In the genomic region with DNA sequence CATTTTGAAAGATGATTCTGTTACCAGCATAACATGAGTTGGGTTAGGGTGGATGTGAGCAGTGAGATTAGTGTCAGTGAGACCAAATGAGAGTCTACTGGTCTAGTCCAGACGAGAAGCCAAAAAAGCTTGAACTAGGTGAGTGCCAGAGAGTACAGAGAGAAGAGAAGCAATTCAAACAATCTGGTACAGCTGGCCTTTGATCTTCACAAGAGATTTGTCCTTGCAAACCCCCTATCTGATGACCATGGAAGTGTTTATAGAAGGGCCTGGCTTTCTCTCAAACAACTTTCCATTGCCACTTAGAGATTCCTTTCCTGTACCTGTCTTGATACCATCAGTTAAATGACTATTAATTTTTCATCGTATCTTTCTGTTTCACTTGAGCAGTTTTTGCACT, we compare ENCODE assay signal across 1 cellular context.
A peak's percentile ranks its signal among the peaks of the same experiment; 100 is the strongest.
TF ChIP-seq lines count a peak whose summit lies in the region.

No MANE protein-coding gene starts in this region.

TF ChIP-seq in HepG2, 621 proteins besides CTCF, POLR2A, EP300 and RAD21 (continued from another document and continues in another):
- TF ChIP-seq AKAP8 (CRISPR knock-in tag; IDR thresholded peaks at IDR 0.05) (peak; percentile 37; the same call in 1 of the 2 replicates), KLF13 (CRISPR knock-in tag; IDR thresholded peaks at IDR 0.05) (no peak), ZNF724P (CRISPR knock-in tag; IDR thresholded peaks at IDR 0.05; ENCODE audit: borderline replicate concordance) (no peak), TCF7L2 (IDR thresholded peaks at IDR 0.05; ENCODE audit: low read depth, low read length) (peak; percentile 94), ZNF24 (IDR thresholded peaks at IDR 0.05) (no peak), SMC3 (IDR thresholded peaks at IDR 0.05; ENCODE audit: low read length) (peak; percentile 22; the same call in 1 of the 2 replicates), ESRRA (CRISPR knock-in tag; IDR thresholded peaks at IDR 0.05; ENCODE audit: low read depth) (peak; percentile 59; the same call in 1 of the 2 replicates), NFIC (IDR thresholded peaks at IDR 0.05; ENCODE audit: low read length) (no peak), RFXAP (CRISPR knock-in tag; IDR thresholded peaks at IDR 0.05; ENCODE audit: borderline replicate concordance) (no peak), MEF2D (CRISPR knock-in tag; IDR thresholded peaks at IDR 0.05) (0 out of 2 replicates have a peak, but pooled peaks have one; percentile 28), NCOA2 (CRISPR knock-in tag; IDR thresholded peaks at IDR 0.05) (peak; percentile 67), SMARCE1 (IDR thresholded peaks at IDR 0.05; ENCODE audit: borderline replicate concordance) (no peak), CHD2 (IDR thresholded peaks at IDR 0.05; ENCODE audit: low read depth, low read length) (no peak), ZNF556 (CRISPR knock-in tag; IDR thresholded peaks at IDR 0.05; ENCODE audit: borderline replicate concordance) (no peak), GATA4 (IDR thresholded peaks at IDR 0.05; ENCODE audit: borderline replicate concordance, low read depth) (no peak; the same call in 1 of the 2 replicates), CBX5 (CRISPR knock-in tag; IDR thresholded peaks at IDR 0.05; ENCODE audit: borderline replicate concordance) (no peak), ZNF549 (CRISPR knock-in tag; IDR thresholded peaks at IDR 0.05) (no peak), MAFG (CRISPR knock-in tag; IDR thresholded peaks at IDR 0.05) (no peak), ZNF781 (CRISPR knock-in tag; IDR thresholded peaks at IDR 0.05; ENCODE audit: borderline replicate concordance, not compliant biosample characterization) (no peak), ZNF354B (CRISPR knock-in tag; IDR thresholded peaks at IDR 0.05) (no peak), IRF2 (CRISPR knock-in tag; IDR thresholded peaks at IDR 0.05) (0 out of 2 replicates have a peak, but pooled peaks have one; percentile 39), NKX3-1 (CRISPR knock-in tag; IDR thresholded peaks at IDR 0.05) (no peak), FOXK2 (IDR thresholded peaks at IDR 0.05) (no peak), ZNF558 (CRISPR knock-in tag; IDR thresholded peaks at IDR 0.05; ENCODE audit: borderline replicate concordance) (no peak), THAP11 (CRISPR knock-in tag; IDR thresholded peaks at IDR 0.05) (no peak), POGZ (CRISPR knock-in tag; IDR thresholded peaks at IDR 0.05) (peak; percentile 79), ZNF431 (CRISPR knock-in tag; IDR thresholded peaks at IDR 0.05; ENCODE audit: borderline replicate concordance, low read depth) (peak; percentile 37; the same call in 1 of the 2 replicates), SATB2 (CRISPR knock-in tag; IDR thresholded peaks at IDR 0.05) (no peak), JUN (CRISPR knock-in tag; IDR thresholded peaks at IDR 0.05) (no peak), ZNF460 (CRISPR knock-in tag; IDR thresholded peaks at IDR 0.05; ENCODE audit: borderline replicate concordance) (no peak), MZF1 (CRISPR knock-in tag; IDR thresholded peaks at IDR 0.05; ENCODE audit: borderline replicate concordance) (no peak), ZNF746 (CRISPR knock-in tag; IDR thresholded peaks at IDR 0.05) (no peak), HNF4A (CRISPR knock-in tag; IDR thresholded peaks at IDR 0.05) (peak; percentile 84)
- TF ChIP-seq, protein P1, sequence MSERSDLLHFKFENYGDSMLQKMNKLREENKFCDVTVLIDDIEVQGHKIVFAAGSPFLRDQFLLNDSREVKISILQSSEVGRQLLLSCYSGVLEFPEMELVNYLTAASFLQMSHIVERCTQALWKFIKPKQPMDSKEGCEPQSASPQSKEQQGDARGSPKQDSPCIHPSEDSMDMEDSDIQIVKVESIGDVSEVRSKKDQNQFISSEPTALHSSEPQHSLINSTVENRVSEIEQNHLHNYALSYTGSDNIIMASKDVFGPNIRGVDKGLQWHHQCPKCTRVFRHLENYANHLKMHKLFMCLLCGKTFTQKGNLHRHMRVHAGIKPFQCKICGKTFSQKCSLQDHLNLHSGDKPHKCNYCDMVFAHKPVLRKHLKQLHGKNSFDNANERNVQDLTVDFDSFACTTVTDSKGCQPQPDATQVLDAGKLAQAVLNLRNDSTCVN (CRISPR knock-in tag; IDR thresholded peaks at IDR 0.05; ENCODE audit: borderline replicate concordance) = no peak
- TF ChIP-seq, protein P2, sequence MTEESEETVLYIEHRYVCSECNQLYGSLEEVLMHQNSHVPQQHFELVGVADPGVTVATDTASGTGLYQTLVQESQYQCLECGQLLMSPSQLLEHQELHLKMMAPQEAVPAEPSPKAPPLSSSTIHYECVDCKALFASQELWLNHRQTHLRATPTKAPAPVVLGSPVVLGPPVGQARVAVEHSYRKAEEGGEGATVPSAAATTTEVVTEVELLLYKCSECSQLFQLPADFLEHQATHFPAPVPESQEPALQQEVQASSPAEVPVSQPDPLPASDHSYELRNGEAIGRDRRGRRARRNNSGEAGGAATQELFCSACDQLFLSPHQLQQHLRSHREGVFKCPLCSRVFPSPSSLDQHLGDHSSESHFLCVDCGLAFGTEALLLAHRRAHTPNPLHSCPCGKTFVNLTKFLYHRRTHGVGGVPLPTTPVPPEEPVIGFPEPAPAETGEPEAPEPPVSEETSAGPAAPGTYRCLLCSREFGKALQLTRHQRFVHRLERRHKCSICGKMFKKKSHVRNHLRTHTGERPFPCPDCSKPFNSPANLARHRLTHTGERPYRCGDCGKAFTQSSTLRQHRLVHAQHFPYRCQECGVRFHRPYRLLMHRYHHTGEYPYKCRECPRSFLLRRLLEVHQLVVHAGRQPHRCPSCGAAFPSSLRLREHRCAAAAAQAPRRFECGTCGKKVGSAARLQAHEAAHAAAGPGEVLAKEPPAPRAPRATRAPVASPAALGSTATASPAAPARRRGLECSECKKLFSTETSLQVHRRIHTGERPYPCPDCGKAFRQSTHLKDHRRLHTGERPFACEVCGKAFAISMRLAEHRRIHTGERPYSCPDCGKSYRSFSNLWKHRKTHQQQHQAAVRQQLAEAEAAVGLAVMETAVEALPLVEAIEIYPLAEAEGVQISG (CRISPR knock-in tag; IDR thresholded peaks at IDR 0.05) = peak; percentile 45; the same call in 1 of the 2 replicates
- TF ChIP-seq, protein P3, sequence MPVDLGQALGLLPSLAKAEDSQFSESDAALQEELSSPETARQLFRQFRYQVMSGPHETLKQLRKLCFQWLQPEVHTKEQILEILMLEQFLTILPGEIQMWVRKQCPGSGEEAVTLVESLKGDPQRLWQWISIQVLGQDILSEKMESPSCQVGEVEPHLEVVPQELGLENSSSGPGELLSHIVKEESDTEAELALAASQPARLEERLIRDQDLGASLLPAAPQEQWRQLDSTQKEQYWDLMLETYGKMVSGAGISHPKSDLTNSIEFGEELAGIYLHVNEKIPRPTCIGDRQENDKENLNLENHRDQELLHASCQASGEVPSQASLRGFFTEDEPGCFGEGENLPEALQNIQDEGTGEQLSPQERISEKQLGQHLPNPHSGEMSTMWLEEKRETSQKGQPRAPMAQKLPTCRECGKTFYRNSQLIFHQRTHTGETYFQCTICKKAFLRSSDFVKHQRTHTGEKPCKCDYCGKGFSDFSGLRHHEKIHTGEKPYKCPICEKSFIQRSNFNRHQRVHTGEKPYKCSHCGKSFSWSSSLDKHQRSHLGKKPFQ (CRISPR knock-in tag; IDR thresholded peaks at IDR 0.05; ENCODE audit: insufficient replicate concordance) = no peak
- TF ChIP-seq, protein P4, sequence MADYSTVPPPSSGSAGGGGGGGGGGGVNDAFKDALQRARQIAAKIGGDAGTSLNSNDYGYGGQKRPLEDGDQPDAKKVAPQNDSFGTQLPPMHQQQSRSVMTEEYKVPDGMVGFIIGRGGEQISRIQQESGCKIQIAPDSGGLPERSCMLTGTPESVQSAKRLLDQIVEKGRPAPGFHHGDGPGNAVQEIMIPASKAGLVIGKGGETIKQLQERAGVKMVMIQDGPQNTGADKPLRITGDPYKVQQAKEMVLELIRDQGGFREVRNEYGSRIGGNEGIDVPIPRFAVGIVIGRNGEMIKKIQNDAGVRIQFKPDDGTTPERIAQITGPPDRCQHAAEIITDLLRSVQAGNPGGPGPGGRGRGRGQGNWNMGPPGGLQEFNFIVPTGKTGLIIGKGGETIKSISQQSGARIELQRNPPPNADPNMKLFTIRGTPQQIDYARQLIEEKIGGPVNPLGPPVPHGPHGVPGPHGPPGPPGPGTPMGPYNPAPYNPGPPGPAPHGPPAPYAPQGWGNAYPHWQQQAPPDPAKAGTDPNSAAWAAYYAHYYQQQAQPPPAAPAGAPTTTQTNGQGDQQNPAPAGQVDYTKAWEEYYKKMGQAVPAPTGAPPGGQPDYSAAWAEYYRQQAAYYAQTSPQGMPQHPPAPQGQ (CRISPR knock-in tag; IDR thresholded peaks at IDR 0.05; ENCODE audit: borderline replicate concordance) = no peak
- TF ChIP-seq, protein P5, sequence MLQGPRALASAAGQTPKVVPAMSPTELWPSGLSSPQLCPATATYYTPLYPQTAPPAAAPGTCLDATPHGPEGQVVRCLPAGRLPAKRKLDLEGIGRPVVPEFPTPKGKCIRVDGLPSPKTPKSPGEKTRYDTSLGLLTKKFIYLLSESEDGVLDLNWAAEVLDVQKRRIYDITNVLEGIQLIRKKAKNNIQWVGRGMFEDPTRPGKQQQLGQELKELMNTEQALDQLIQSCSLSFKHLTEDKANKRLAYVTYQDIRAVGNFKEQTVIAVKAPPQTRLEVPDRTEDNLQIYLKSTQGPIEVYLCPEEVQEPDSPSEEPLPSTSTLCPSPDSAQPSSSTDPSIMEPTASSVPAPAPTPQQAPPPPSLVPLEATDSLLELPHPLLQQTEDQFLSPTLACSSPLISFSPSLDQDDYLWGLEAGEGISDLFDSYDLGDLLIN (CRISPR knock-in tag; IDR thresholded peaks at IDR 0.05; ENCODE audit: borderline replicate concordance) = no peak
- TF ChIP-seq, protein P6, sequence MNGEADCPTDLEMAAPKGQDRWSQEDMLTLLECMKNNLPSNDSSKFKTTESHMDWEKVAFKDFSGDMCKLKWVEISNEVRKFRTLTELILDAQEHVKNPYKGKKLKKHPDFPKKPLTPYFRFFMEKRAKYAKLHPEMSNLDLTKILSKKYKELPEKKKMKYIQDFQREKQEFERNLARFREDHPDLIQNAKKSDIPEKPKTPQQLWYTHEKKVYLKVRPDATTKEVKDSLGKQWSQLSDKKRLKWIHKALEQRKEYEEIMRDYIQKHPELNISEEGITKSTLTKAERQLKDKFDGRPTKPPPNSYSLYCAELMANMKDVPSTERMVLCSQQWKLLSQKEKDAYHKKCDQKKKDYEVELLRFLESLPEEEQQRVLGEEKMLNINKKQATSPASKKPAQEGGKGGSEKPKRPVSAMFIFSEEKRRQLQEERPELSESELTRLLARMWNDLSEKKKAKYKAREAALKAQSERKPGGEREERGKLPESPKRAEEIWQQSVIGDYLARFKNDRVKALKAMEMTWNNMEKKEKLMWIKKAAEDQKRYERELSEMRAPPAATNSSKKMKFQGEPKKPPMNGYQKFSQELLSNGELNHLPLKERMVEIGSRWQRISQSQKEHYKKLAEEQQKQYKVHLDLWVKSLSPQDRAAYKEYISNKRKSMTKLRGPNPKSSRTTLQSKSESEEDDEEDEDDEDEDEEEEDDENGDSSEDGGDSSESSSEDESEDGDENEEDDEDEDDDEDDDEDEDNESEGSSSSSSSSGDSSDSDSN (CRISPR knock-in tag; IDR thresholded peaks at IDR 0.05) = no peak
- TF ChIP-seq, protein P7, sequence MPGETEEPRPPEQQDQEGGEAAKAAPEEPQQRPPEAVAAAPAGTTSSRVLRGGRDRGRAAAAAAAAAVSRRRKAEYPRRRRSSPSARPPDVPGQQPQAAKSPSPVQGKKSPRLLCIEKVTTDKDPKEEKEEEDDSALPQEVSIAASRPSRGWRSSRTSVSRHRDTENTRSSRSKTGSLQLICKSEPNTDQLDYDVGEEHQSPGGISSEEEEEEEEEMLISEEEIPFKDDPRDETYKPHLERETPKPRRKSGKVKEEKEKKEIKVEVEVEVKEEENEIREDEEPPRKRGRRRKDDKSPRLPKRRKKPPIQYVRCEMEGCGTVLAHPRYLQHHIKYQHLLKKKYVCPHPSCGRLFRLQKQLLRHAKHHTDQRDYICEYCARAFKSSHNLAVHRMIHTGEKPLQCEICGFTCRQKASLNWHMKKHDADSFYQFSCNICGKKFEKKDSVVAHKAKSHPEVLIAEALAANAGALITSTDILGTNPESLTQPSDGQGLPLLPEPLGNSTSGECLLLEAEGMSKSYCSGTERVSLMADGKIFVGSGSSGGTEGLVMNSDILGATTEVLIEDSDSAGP (CRISPR knock-in tag; IDR thresholded peaks at IDR 0.05; ENCODE audit: borderline replicate concordance) = no peak
- TF ChIP-seq, protein P8, sequence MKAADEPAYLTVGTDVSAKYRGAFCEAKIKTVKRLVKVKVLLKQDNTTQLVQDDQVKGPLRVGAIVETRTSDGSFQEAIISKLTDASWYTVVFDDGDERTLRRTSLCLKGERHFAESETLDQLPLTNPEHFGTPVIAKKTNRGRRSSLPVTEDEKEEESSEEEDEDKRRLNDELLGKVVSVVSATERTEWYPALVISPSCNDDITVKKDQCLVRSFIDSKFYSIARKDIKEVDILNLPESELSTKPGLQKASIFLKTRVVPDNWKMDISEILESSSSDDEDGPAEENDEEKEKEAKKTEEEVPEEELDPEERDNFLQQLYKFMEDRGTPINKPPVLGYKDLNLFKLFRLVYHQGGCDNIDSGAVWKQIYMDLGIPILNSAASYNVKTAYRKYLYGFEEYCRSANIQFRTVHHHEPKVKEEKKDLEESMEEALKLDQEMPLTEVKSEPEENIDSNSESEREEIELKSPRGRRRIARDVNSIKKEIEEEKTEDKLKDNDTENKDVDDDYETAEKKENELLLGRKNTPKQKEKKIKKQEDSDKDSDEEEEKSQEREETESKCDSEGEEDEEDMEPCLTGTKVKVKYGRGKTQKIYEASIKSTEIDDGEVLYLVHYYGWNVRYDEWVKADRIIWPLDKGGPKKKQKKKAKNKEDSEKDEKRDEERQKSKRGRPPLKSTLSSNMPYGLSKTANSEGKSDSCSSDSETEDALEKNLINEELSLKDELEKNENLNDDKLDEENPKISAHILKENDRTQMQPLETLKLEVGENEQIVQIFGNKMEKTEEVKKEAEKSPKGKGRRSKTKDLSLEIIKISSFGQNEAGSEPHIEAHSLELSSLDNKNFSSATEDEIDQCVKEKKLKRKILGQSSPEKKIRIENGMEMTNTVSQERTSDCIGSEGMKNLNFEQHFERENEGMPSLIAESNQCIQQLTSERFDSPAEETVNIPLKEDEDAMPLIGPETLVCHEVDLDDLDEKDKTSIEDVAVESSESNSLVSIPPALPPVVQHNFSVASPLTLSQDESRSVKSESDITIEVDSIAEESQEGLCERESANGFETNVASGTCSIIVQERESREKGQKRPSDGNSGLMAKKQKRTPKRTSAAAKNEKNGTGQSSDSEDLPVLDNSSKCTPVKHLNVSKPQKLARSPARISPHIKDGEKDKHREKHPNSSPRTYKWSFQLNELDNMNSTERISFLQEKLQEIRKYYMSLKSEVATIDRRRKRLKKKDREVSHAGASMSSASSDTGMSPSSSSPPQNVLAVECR (CRISPR knock-in tag; IDR thresholded peaks at IDR 0.05; ENCODE audit: borderline replicate concordance) = no peak
- TF ChIP-seq, protein P9, sequence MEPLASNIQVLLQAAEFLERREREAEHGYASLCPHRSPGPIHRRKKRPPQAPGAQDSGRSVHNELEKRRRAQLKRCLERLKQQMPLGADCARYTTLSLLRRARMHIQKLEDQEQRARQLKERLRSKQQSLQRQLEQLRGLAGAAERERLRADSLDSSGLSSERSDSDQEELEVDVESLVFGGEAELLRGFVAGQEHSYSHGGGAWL (CRISPR knock-in tag; IDR thresholded peaks at IDR 0.05) = no peak
- TF ChIP-seq, protein P10, sequence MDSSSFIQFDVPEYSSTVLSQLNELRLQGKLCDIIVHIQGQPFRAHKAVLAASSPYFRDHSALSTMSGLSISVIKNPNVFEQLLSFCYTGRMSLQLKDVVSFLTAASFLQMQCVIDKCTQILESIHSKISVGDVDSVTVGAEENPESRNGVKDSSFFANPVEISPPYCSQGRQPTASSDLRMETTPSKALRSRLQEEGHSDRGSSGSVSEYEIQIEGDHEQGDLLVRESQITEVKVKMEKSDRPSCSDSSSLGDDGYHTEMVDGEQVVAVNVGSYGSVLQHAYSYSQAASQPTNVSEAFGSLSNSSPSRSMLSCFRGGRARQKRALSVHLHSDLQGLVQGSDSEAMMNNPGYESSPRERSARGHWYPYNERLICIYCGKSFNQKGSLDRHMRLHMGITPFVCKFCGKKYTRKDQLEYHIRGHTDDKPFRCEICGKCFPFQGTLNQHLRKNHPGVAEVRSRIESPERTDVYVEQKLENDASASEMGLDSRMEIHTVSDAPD (CRISPR knock-in tag; IDR thresholded peaks at IDR 0.05) = 0 out of 2 replicates have a peak, but pooled peaks have one; percentile 62
